8 cellular contexts compared by ENCODE assay signal in genomic region chr7:44796034-44796503, GRCh38. TPM values are rescaled to one million over a fixed set of nuclear protein-coding genes. Genes with fewer than 3 reads are reported as not detected.
DNase-seq lines count a peak whose midpoint lies in the region; ATAC-seq, FAIRE-seq and TF ChIP-seq lines count a peak whose summit lies in the region.

No MANE protein-coding gene starts in this region.

- in situ Hi-C loops in GM12878 (cut with MboI) = no loop called here

- H3K27ac ChIP-seq in GM12878 (ENCODE audit: control insufficient read depth, insufficient read depth) (peak overlapping the region; percentile 99), iPS-18a (ENCODE audit: low read length) (peak overlapping the region; percentile 74), spleen (peak overlapping the region; percentile 97 to 100 (median 99))

- no peak for TF ChIP-seq RAD21 in GM12878 (IDR thresholded peaks at IDR 0.05; ENCODE audit: insufficient read depth, low read depth, low read length)

- H4K20me1 ChIP-seq in GM12878 (ENCODE audit: control insufficient read depth, insufficient read depth) = peaks cover 7% of the 10 kb centered on the region

- peaks cover 51% of the 10 kb centered on the region for H3K79me2 ChIP-seq in GM12878 (ENCODE audit: control insufficient read depth, insufficient read depth, low read length)

- H3K4me3 ChIP-seq in AG04449 (ENCODE audit: low read depth, low read length) (peak overlapping the region; percentile 96), GM12878 (peak overlapping the region; percentile 96), iPS-18a (ENCODE audit: low read length) (peak overlapping the region; percentile 75), spleen (peak overlapping the region; percentile 73 to 98 (median 84))

- FAIRE-seq in GM12891 (lab: Jason Lieb, UNC) (no peak), GM12878 (lab: Jason Lieb, UNC) (no peak), GM12892 (lab: Jason Lieb, UNC) (no peak)

- 1% methylated on average over 36 of the region's 59 CpGs for WGBS in GM12878 (ENCODE audit: insufficient coverage, insufficient replicate concordance, low lambda C conversion rate, missing lambda C conversion rate)
- WGBS in spleen, 5 donors = 0 to 1% (median 1%) methylated on average over 45 to 59 of the region's 59 CpGs

- peaks cover 7 to 27% of the 10 kb centered on the region in 2 experiments for H3K36me3 ChIP-seq in GM12878 (ENCODE audit: control insufficient read depth in 2 of 2, insufficient read depth in 2 of 2, low read length in 1 of 2)
- peaks cover 37% of the 10 kb centered on the region for H3K36me3 ChIP-seq in iPS-18a (ENCODE audit: control insufficient read depth, low read depth, low read length)
- H3K36me3 ChIP-seq in spleen = peaks cover 0 to 27% (median 23%) of the 10 kb centered on the region in 6 donors

- intact Hi-C loops in GM12878 (cut with micrococcal nuclease; ENCODE audit: unreplicated experiment) (loop anchor here (1.0 to 5.0 kb wide), 3 partner anchors 51 to 214 kb away; partner anchors contain the start of genes OGDH and TMED4), spleen (cut with DNase I; ENCODE audit: low total_unique reads) (loop anchor here (5.0 kb wide), 1 partner anchor 49 kb away; the partner anchor contains the start of gene ZMIZ2)

- H3K4me1 ChIP-seq in GM12878 (ENCODE audit: control insufficient read depth, insufficient read depth, low read length) (peaks cover 3% of the 10 kb centered on the region), iPS-18a (ENCODE audit: control insufficient read depth, low read depth, low read length) (peaks cover 4% of the 10 kb centered on the region), spleen (peaks cover 22 to 46% (median 39%) of the 10 kb centered on the region in 6 donors)

- TF ChIP-seq POLR2A in GM12891 (IDR thresholded peaks at IDR 0.05; ENCODE audit: low read depth, low read length) (no peak), GM12878 (IDR thresholded peaks at IDR 0.05; ENCODE audit: low read depth, low read length) (no peak; the same call in 1 of the 2 replicates), spleen (IDR thresholded peaks at IDR 0.05) (no peak), GM12892 (IDR thresholded peaks at IDR 0.05; ENCODE audit: low read depth, low read length) (no peak)

- ATAC-seq in HG02981 (IDR thresholded peaks at IDR 0.05; ENCODE audit: unreplicated experiment) (peak; percentile 22), GM12878 (peak; percentile 37; the same call in 2 of the 3 replicates)

- TF ChIP-seq EP300 in GM12878 (IDR thresholded peaks at IDR 0.05; ENCODE audit: borderline replicate concordance in 1 of 2, control insufficient read depth in 1 of 2, low read depth in 2 of 2, low read length in 2 of 2) = 0 out of 4 replicates have a peak, but pooled peaks of 1 of the 2 experiments have one; percentile 12

- CTCF ChIA-PET in AG04449 (lab: Yijun Ruan, JAX) = no interaction called here
- CTCF ChIA-PET in GM12878 (lab: Yijun Ruan, JAX) = no interaction called here

- peak overlapping the region; percentile 83 for H2AFZ ChIP-seq in GM12878 (ENCODE audit: control insufficient read depth, low read depth, low read length)

- RAD21 ChIA-PET in GM12878 (lab: Charles Lee; ENCODE audit: unreplicated experiment) = no interaction called here

- TF ChIP-seq CTCF in AG04449 (IDR thresholded peaks at IDR 0.05; ENCODE audit: insufficient read depth, low read length, missing control alignments) = no peak
- no peak for TF ChIP-seq CTCF in GM12878 (IDR thresholded peaks at IDR 0.05 in 2 of 3, conservative IDR thresholded peaks at IDR 0.05 in 1 of 3; ENCODE audit: control insufficient read depth in 2 of 3, extremely low read depth in 1 of 3, insufficient read depth in 1 of 3, low read depth in 3 of 3, low read length in 3 of 3)
- TF ChIP-seq CTCF in spleen (IDR thresholded peaks at IDR 0.05 in 8 of 11, conservative IDR thresholded peaks at IDR 0.05 in 3 of 11) = no peak

- H3K27me3 ChIP-seq in GM12878 (replicated peaks in 1 of 2; ENCODE audit: control insufficient read depth in 2 of 2, insufficient read depth in 2 of 2, low read length in 1 of 2) = no peaks in the 10 kb centered on the region
- no peaks in the 10 kb centered on the region for H3K27me3 ChIP-seq in iPS-18a (ENCODE audit: control insufficient read depth, insufficient read depth, low read length)
- H3K27me3 ChIP-seq in spleen (replicated peaks in 1 of 7) = no peaks in the 10 kb centered on the region

- SMC1A ChIA-PET in GM12878 (lab: Charles Lee; ENCODE audit: uncharacterized antibody, unreplicated experiment) = no interaction called here

- POLR2A ChIA-PET in AG04449 (lab: Yijun Ruan, JAX) = no interaction called here
- POLR2A ChIA-PET in GM12878 (lab: Charles Lee) = interaction anchor here (1.0 kb wide), 2 partner anchors 9 to 157 kb away, joined by 3 read pairs; no protein-coding TSS in a partner anchor

- no peak for DNase-seq in AG04449 (ENCODE audit: low read depth, low spot score)
- DNase-seq in GM12891 (ENCODE audit: insufficient read length, low spot score) = no peak
- DNase-seq in NCI-H510A (lab: John Stamatoyannopoulos, UW) = peak; percentile 56
- DNase-seq in GM12878 (ENCODE audit: low read depth, low spot score) = no peak
- DNase-seq in spleen = no peak
- DNase-seq in GM12892 (ENCODE audit: insufficient read length) = no peak

- TSS peak; percentile 90 for BruUV-seq in GM12878 (replicated peaks; lab: Mats Ljungman, UMichigan)

- peak overlapping the region; percentile 100 for H3K9ac ChIP-seq in GM12878 (ENCODE audit: control insufficient read depth, insufficient read depth, low read length)
- peak overlapping the region; percentile 98 for H3K9ac ChIP-seq in iPS-18a (ENCODE audit: low read length)

- H3K9me3 ChIP-seq in GM12878 (replicated peaks; ENCODE audit: control insufficient read depth, insufficient read depth, low read length) (no peaks in the 10 kb centered on the region), iPS-18a (ENCODE audit: control insufficient read depth, low read depth, low read length) (no peaks in the 10 kb centered on the region), spleen (no peaks in the 10 kb centered on the region)

- peak overlapping the region; percentile 81 for H3K4me2 ChIP-seq in GM12878 (ENCODE audit: control insufficient read depth, insufficient read depth)

RNA-seq across cellular contexts. Expression of gene PPIA, which starts 0.4 kb away (rescaled TPM):
- polyA plus RNA-seq in GM12891 (2012; ENCODE audit: low read depth, missing spikeins) = 3,026 TPM
- total RNA-seq in GM12878 (2013; cell fraction: nucleolus; rRNA removed) = 199 and 207 TPM in 2 replicates
- total RNA-seq in GM12878 (2014; rRNA removed) = 4,456 and 4,588 TPM in 2 replicates
- total RNA-seq in GM12878 (2014; rRNA removed; fragmentation: Illumina TruSeq; extraction: Trizol) = 4,167 and 4,257 TPM in 2 replicates
- total RNA-seq in GM12878 (2021) = 2,712 and 2,761 TPM in 2 replicates
- 2,354 TPM for polyA plus RNA-seq in GM12878 (2011; ENCODE audit: low read depth)
- 5,180 and 5,731 TPM in 2 replicates for polyA plus RNA-seq in GM12878 (2011; rRNA removed)
- polyA plus RNA-seq in GM12878 (2011; cell fraction: cytosol; rRNA removed) = 5,694 and 5,820 TPM in 2 replicates
- polyA plus RNA-seq in GM12878 (2011; cell fraction: nucleus; rRNA removed) = 2,120 and 2,526 TPM in 2 replicates
- 2,415 and 3,182 TPM in 2 replicates for polyA plus RNA-seq in GM12878 (2012)
- polyA plus RNA-seq in GM12878 (2014; fragmentation: Illumina TruSeq; extraction: Trizol) = 7,982 and 8,071 TPM in 2 replicates
- 1,000 to 10,000 TPM; 4,393 to 4,550 TPM for polyA plus RNA-seq in GM12878 (2014; fragmentation: Nextera tagmentation; extraction: Ambion mirVana)
- polyA plus RNA-seq in GM12878 (2014; rRNA removed) = 5,467 and 5,874 TPM in 2 replicates
- polyA plus RNA-seq in GM12878 (2016; fragmentation: Nextera tagmentation; extraction: Ambion mirVana) = 1,000 to 10,000 TPM; 5,978 to 5,991 TPM
- polyA minus RNA-seq in GM12878 (2011; rRNA and poly(A)+ RNA removed) = 2,105 and 2,245 TPM in 2 replicates
- 516 and 593 TPM in 2 replicates for polyA minus RNA-seq in GM12878 (2011; cell fraction: cytosol; rRNA and poly(A)+ RNA removed)
- polyA minus RNA-seq in GM12878 (2011; cell fraction: nucleus; rRNA and poly(A)+ RNA removed) = 234 and 319 TPM in 2 replicates
- total RNA-seq in spleen = 1,000 to 10,000 TPM in 3 of 7 donors, 100 to 1,000 TPM in 4; 877 to 1,659 (median 945) TPM
- 1,000 to 10,000 TPM; 2,690 to 3,651 (median 2,985) TPM for polyA plus RNA-seq in spleen
- polyA plus RNA-seq in GM12892 (2012; ENCODE audit: missing spikeins) = 3,328 TPM

RNA-seq across cellular contexts. Expression of gene ZMIZ2, which starts 47.4 kb away (rescaled TPM):
- polyA plus RNA-seq in GM12891 (2012; ENCODE audit: low read depth, missing spikeins) = 67.6 TPM
- total RNA-seq in GM12878 (2013; cell fraction: nucleolus; rRNA removed) = 287 and 327 TPM in 2 replicates
- total RNA-seq in GM12878 (2014; rRNA removed) = 22.4 and 23.9 TPM in 2 replicates
- total RNA-seq in GM12878 (2014; rRNA removed; fragmentation: Illumina TruSeq; extraction: Trizol) = 12.6 and 13.4 TPM in 2 replicates
- 127 and 158 TPM in 2 replicates for total RNA-seq in GM12878 (2021)
- 73.8 TPM for polyA plus RNA-seq in GM12878 (2011; ENCODE audit: low read depth)
- 9.9 and 20.5 TPM in 2 replicates for polyA plus RNA-seq in GM12878 (2011; rRNA removed)
- 13.0 and 19.1 TPM in 2 replicates for polyA plus RNA-seq in GM12878 (2011; cell fraction: cytosol; rRNA removed)
- 376 and 416 TPM in 2 replicates for polyA plus RNA-seq in GM12878 (2011; cell fraction: nucleus; rRNA removed)
- 90.6 and 196 TPM in 2 replicates for polyA plus RNA-seq in GM12878 (2012)
- 20.0 and 47.0 TPM in 2 replicates for polyA plus RNA-seq in GM12878 (2014; fragmentation: Illumina TruSeq; extraction: Trizol)
- 1 to 10 TPM in 1 of 2 experiments, under 1 TPM in 1; 0.71 to 1.5 TPM for polyA plus RNA-seq in GM12878 (2014; fragmentation: Nextera tagmentation; extraction: Ambion mirVana)
- polyA plus RNA-seq in GM12878 (2014; rRNA removed) = 68.1 and 79.0 TPM in 2 replicates
- polyA plus RNA-seq in GM12878 (2016; fragmentation: Nextera tagmentation; extraction: Ambion mirVana) = 1 to 10 TPM; 6.8 to 7.5 TPM
- 28.2 and 51.1 TPM in 2 replicates for polyA minus RNA-seq in GM12878 (2011; rRNA and poly(A)+ RNA removed)
- 16.3 and 17.5 TPM in 2 replicates for polyA minus RNA-seq in GM12878 (2011; cell fraction: cytosol; rRNA and poly(A)+ RNA removed)
- polyA minus RNA-seq in GM12878 (2011; cell fraction: nucleus; rRNA and poly(A)+ RNA removed) = 87.9 and 145 TPM in 2 replicates
- total RNA-seq in spleen = 100 to 1,000 TPM in 4 of 7 donors, 10 to 100 TPM in 3; 35.6 to 160 (median 125) TPM
- polyA plus RNA-seq in spleen = 10 to 100 TPM; 27.7 to 95.7 (median 64.5) TPM
- polyA plus RNA-seq in GM12892 (2012; ENCODE audit: missing spikeins) = 56.1 TPM

RNA-seq across cellular contexts. Expression of gene H2AZ2, which starts 51.8 kb away (rescaled TPM):
- 136 TPM for polyA plus RNA-seq in GM12891 (2012; ENCODE audit: low read depth, missing spikeins)
- total RNA-seq in GM12878 (2013; cell fraction: nucleolus; rRNA removed) = 59.9 and 61.4 TPM in 2 replicates
- total RNA-seq in GM12878 (2014; rRNA removed) (268 and 270 TPM in 2 replicates), GM12878 (2014; rRNA removed; fragmentation: Illumina TruSeq; extraction: Trizol) (166 and 170 TPM in 2 replicates), GM12878 (2021) (212 and 219 TPM in 2 replicates), spleen (100 to 1,000 TPM; 106 to 137 (median 114) TPM)
- polyA plus RNA-seq in GM12878 (2011; ENCODE audit: low read depth) = 183 TPM
- polyA plus RNA-seq in GM12878 (2011; rRNA removed) (285 and 347 TPM in 2 replicates), GM12878 (2014; fragmentation: Illumina TruSeq; extraction: Trizol) (154 and 167 TPM in 2 replicates), GM12878 (2014; fragmentation: Nextera tagmentation; extraction: Ambion mirVana) (100 to 1,000 TPM; 118 to 162 TPM), GM12878 (2014; rRNA removed) (234 and 282 TPM in 2 replicates), GM12878 (2016; fragmentation: Nextera tagmentation; extraction: Ambion mirVana) (100 to 1,000 TPM; 358 to 366 TPM), spleen (100 to 1,000 TPM in 2 of 3 donors, 10 to 100 TPM in 1; 74.7 to 147 (median 112) TPM)
- polyA plus RNA-seq in GM12878 (2011; cell fraction: cytosol; rRNA removed) = 303 and 308 TPM in 2 replicates
- polyA plus RNA-seq in GM12878 (2011; cell fraction: nucleus; rRNA removed) = 78.4 and 86.9 TPM in 2 replicates
- polyA plus RNA-seq in GM12878 (2012) = 164 and 168 TPM in 2 replicates
- 137 and 175 TPM in 2 replicates for polyA minus RNA-seq in GM12878 (2011; rRNA and poly(A)+ RNA removed)
- polyA minus RNA-seq in GM12878 (2011; cell fraction: cytosol; rRNA and poly(A)+ RNA removed) = 49.3 and 52.8 TPM in 2 replicates
- 13.1 and 19.0 TPM in 2 replicates for polyA minus RNA-seq in GM12878 (2011; cell fraction: nucleus; rRNA and poly(A)+ RNA removed)
- 149 TPM for polyA plus RNA-seq in GM12892 (2012; ENCODE audit: missing spikeins)
